Comparison of ENCODE assay signal across 1 cellular context in the genomic region with DNA sequence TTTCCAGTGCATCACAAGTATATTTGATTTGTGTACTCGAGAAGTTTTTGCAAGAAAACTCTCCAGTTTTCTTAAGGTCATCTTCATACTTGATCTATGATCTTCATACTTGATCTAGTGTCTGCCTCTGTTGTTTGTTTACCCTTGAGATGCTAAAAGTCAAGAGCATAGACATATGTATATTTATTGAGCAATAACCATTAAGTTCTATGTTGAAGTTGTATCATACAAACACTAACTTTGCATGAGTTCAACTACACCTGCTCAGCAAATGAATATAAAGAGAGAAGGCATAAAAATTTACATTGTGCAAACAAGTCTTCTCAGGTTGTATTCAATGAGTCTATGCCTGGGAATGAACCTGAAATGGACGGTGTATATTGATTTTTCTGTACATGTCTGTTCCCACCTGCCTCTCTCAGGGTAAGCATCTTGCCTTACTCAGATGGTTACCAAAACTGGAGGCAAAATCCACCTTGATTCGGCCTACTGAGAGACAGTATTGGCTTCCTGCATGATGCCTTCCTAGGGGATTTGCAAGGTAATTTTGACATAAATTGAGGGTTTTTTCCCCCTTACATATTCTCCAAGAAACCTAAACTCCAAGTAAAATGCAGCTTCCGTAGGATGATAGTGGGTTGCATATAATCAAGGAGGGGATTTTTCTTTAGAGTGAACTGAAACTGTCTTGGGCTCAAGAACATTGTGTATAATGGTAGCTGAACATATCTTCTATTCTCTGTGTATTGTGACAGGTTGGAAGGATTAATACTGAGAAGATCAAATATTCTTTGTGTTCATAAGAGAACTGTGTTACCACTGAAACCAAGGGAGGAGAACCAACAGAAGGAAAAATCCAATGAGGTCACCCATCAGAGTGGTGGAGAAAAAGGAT.
TF ChIP-seq lines count a peak whose summit lies in the region.

No MANE protein-coding gene starts in this region.

TF ChIP-seq in GM12878, 131 proteins besides CTCF, POLR2A, EP300 and RAD21 (continued from another document):
- TF ChIP-seq, protein P1, sequence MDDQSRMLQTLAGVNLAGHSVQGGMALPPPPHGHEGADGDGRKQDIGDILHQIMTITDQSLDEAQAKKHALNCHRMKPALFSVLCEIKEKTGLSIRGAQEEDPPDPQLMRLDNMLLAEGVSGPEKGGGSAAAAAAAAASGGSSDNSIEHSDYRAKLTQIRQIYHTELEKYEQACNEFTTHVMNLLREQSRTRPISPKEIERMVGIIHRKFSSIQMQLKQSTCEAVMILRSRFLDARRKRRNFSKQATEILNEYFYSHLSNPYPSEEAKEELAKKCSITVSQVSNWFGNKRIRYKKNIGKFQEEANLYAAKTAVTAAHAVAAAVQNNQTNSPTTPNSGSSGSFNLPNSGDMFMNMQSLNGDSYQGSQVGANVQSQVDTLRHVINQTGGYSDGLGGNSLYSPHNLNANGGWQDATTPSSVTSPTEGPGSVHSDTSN (IDR thresholded peaks at IDR 0.05; ENCODE audit: insufficient replicate concordance, low read depth, low read length) = no peak
- TF ChIP-seq PAX5 (IDR thresholded peaks at IDR 0.05; ENCODE audit: borderline replicate concordance, low read depth, low read length) (no peak), SMC3 (IDR thresholded peaks at IDR 0.05; ENCODE audit: borderline replicate concordance, low read length) (no peak), CHD4 (IDR thresholded peaks at IDR 0.05) (no peak), RAD51 (IDR thresholded peaks at IDR 0.05) (no peak), MEF2A (IDR thresholded peaks at IDR 0.05; ENCODE audit: insufficient read depth, low read depth, low read length) (no peak), CREB1 (IDR thresholded peaks at IDR 0.05; ENCODE audit: low read depth) (no peak), BACH1 (IDR thresholded peaks at IDR 0.05; ENCODE audit: borderline replicate concordance) (no peak), NR2C2 (IDR thresholded peaks at IDR 0.05; ENCODE audit: borderline replicate concordance, control insufficient read depth, insufficient read length, low read depth) (no peak), TCF7 (IDR thresholded peaks at IDR 0.05; ENCODE audit: borderline replicate concordance) (no peak), WRNIP1 (IDR thresholded peaks at IDR 0.05; ENCODE audit: borderline replicate concordance, low read depth, low read length) (no peak), SREBF1 (IDR thresholded peaks at IDR 0.05; ENCODE audit: low read length) (no peak), JUNB (IDR thresholded peaks at IDR 0.05) (no peak)
- TF ChIP-seq, protein P2, sequence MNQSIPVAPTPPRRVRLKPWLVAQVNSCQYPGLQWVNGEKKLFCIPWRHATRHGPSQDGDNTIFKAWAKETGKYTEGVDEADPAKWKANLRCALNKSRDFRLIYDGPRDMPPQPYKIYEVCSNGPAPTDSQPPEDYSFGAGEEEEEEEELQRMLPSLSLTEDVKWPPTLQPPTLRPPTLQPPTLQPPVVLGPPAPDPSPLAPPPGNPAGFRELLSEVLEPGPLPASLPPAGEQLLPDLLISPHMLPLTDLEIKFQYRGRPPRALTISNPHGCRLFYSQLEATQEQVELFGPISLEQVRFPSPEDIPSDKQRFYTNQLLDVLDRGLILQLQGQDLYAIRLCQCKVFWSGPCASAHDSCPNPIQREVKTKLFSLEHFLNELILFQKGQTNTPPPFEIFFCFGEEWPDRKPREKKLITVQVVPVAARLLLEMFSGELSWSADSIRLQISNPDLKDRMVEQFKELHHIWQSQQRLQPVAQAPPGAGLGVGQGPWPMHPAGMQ (IDR thresholded peaks at IDR 0.05; ENCODE audit: borderline replicate concordance) = no peak
- TF ChIP-seq, protein P3, sequence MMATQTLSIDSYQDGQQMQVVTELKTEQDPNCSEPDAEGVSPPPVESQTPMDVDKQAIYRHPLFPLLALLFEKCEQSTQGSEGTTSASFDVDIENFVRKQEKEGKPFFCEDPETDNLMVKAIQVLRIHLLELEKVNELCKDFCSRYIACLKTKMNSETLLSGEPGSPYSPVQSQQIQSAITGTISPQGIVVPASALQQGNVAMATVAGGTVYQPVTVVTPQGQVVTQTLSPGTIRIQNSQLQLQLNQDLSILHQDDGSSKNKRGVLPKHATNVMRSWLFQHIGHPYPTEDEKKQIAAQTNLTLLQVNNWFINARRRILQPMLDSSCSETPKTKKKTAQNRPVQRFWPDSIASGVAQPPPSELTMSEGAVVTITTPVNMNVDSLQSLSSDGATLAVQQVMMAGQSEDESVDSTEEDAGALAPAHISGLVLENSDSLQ (IDR thresholded peaks at IDR 0.05) = no peak
TF ChIP-seq in GM12878: peak in this region for 0.
